Comparison of ENCODE assay signal across 1 cellular context in genomic region chr11:130907229-130907628, GRCh38.
A peak's percentile ranks its signal among the peaks of the same experiment; 100 is the strongest.
TF ChIP-seq lines count a peak whose summit lies in the region.

No MANE protein-coding gene starts in this region.

TF ChIP-seq in HepG2, 621 proteins besides CTCF, POLR2A, EP300 and RAD21:
- TF ChIP-seq MNT (IDR thresholded peaks at IDR 0.05) = peak; percentile 48
- no peak for TF ChIP-seq SRSF4 (IDR thresholded peaks at IDR 0.05; ENCODE audit: low read depth, low read length, poor library complexity, severe bottlenecking)
- TF ChIP-seq CHCHD3 (CRISPR knock-in tag; IDR thresholded peaks at IDR 0.05) = no peak
- TF ChIP-seq NFRKB (IDR thresholded peaks at IDR 0.05) = no peak
